Comparison of ENCODE assay signal across 1 cellular context in genomic region chr18:48951448-48952286, GRCh38.
TF ChIP-seq lines count a peak whose summit lies in the region.

No MANE protein-coding gene starts in this region.

TF ChIP-seq in WTC11, 78 proteins besides CTCF, POLR2A, EP300 and RAD21 (continued from another document):
- TF ChIP-seq CDX4 (CRISPR knock-in tag; IDR thresholded peaks at IDR 0.05; ENCODE audit: borderline replicate concordance) = no peak
- TF ChIP-seq, protein P1, sequence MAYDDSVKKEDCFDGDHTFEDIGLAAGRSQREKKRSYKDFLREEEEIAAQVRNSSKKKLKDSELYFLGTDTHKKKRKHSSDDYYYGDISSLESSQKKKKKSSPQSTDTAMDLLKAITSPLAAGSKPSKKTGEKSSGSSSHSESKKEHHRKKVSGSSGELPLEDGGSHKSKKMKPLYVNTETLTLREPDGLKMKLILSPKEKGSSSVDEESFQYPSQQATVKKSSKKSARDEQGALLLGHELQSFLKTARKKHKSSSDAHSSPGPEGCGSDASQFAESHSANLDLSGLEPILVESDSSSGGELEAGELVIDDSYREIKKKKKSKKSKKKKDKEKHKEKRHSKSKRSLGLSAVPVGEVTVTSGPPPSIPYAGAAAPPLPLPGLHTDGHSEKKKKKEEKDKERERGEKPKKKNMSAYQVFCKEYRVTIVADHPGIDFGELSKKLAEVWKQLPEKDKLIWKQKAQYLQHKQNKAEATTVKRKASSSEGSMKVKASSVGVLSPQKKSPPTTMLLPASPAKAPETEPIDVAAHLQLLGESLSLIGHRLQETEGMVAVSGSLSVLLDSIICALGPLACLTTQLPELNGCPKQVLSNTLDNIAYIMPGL (CRISPR knock-in tag; IDR thresholded peaks at IDR 0.05) = peak; percentile 70
- TF ChIP-seq NFATC4 (CRISPR knock-in tag; IDR thresholded peaks at IDR 0.05) = no peak
- TF ChIP-seq FOXJ3 (CRISPR knock-in tag; IDR thresholded peaks at IDR 0.05; ENCODE audit: borderline replicate concordance) = no peak
- no peak for TF ChIP-seq PRRX2 (CRISPR knock-in tag; IDR thresholded peaks at IDR 0.05)
